Comparison of ENCODE assay signal across 11 cellular contexts in genomic region chr7:542935-543789, GRCh38. TPM values are rescaled to one million over a fixed set of nuclear protein-coding genes. Genes with fewer than 3 reads are reported as not detected.
DNase-seq lines count a peak whose midpoint lies in the region; ATAC-seq and TF ChIP-seq lines count a peak whose summit lies in the region.
"Had no signal": no experiment of that assay in that cellular context is flagged by ENCODE, and none has a peak within 500 bp of the region (broad histone marks: within the 10 kb centered on the region; RNA-seq: fewer than 3 reads in every experiment).

No MANE protein-coding gene starts in this region.

- H3K9me3 Mint-ChIP-seq in activated T-helper 2 cell treated with anti-CD3 and anti-CD28 coated beads, Interferon-gamma antibody, Interleukin-2, Interleukin-4, amounts not matched to agents 10 μg/mL and 5 μg/mL and 100 μg/mL, durations not matched to agents 14 hours and 24 hours and 36 hours, result no peaks in the 10 kb centered on the region

- no peak for TF ChIP-seq CTCF in coronary artery (IDR thresholded peaks at IDR 0.05)

- H3K27me3 Mint-ChIP-seq in activated T-helper 2 cell treated with anti-CD3 and anti-CD28 coated beads, Interferon-gamma antibody, Interleukin-2, Interleukin-4, amounts not matched to agents 10 μg/mL and 5 μg/mL and 100 μg/mL, durations not matched to agents 14 hours and 24 hours and 36 hours (ENCODE audit: low read depth), result no peaks in the 10 kb centered on the region

- H3K27ac ChIP-seq in BLaER1 (no peak overlapping the region), coronary artery (peak overlapping the region; percentile 78 to 92)
- H3K27ac ChIP-seq: KMS-11, VCaP had no signal

- no peak overlapping the region for H3K27ac Mint-ChIP-seq in activated T-helper 2 cell treated with anti-CD3 and anti-CD28 coated beads, Interferon-gamma antibody, Interleukin-2, Interleukin-4, amounts not matched to agents 10 μg/mL and 5 μg/mL and 100 μg/mL, durations not matched to agents 14 hours and 24 hours and 36 hours

- H3K4me1 ChIP-seq in BLaER1, result peaks cover 49% of the 10 kb centered on the region

- H4K20me1 ChIP-seq in BLaER1, result peaks cover 17% of the 10 kb centered on the region; the same call in 1 of the 2 replicates

- intact Hi-C loops in activated T-helper 2 cell treated with anti-CD3 and anti-CD28 coated beads, Interferon-gamma antibody, Interleukin-2, Interleukin-4, amounts not matched to agents 10 μg/mL and 5 μg/mL and 100 μg/mL, durations not matched to agents 14 hours and 24 hours and 36 hours (cut with micrococcal nuclease), result no loop called here

- H3K4me1 Mint-ChIP-seq in activated T-helper 2 cell treated with anti-CD3 and anti-CD28 coated beads, Interferon-gamma antibody, Interleukin-2, Interleukin-4, amounts not matched to agents 10 μg/mL and 5 μg/mL and 100 μg/mL, durations not matched to agents 14 hours and 24 hours and 36 hours (ENCODE audit: low read depth), result peaks cover 3% of the 10 kb centered on the region

- H3K9me3 ChIP-seq in BLaER1, result peaks cover 6% of the 10 kb centered on the region; the same call in 1 of the 2 replicates

- peak overlapping the region; percentile 76 for H3K4me2 ChIP-seq in BLaER1
- H3K4me2 ChIP-seq: KMS-11 had no signal

- peaks cover 14% of the 10 kb centered on the region for H3K27me3 ChIP-seq in BLaER1

- no peaks in the 10 kb centered on the region for H3K36me3 Mint-ChIP-seq in activated T-helper 2 cell treated with anti-CD3 and anti-CD28 coated beads, Interferon-gamma antibody, Interleukin-2, Interleukin-4, amounts not matched to agents 10 μg/mL and 5 μg/mL and 100 μg/mL, durations not matched to agents 14 hours and 24 hours and 36 hours (ENCODE audit: low read depth)

- H3K4me3 Mint-ChIP-seq in activated T-helper 2 cell treated with anti-CD3 and anti-CD28 coated beads, Interferon-gamma antibody, Interleukin-2, Interleukin-4, amounts not matched to agents 10 μg/mL and 5 μg/mL and 100 μg/mL, durations not matched to agents 14 hours and 24 hours and 36 hours (ENCODE audit: low read depth), result no peak overlapping the region

- ATAC-seq in GM21786 (IDR thresholded peaks at IDR 0.05; ENCODE audit: unreplicated experiment), result no peak

- DNase-seq in HT1080 (ENCODE audit: low read depth), result peak; percentile 91
- DNase-seq in coronary artery (ENCODE audit: low spot score), result peak; percentile 90
- peak; percentile 97 for DNase-seq in myocyte (ENCODE audit: low read depth)
- DNase-seq in SK-N-DZ (ENCODE audit: low spot score), result no peak
- DNase-seq in activated T-helper 2 cell treated with anti-CD3 and anti-CD28 coated beads, Interferon-gamma antibody, Interleukin-2, Interleukin-4, amounts not matched to agents 10 μg/mL and 5 μg/mL and 100 μg/mL, durations not matched to agents 14 hours and 24 hours and 36 hours (ENCODE audit: low spot score), result no peak
- DNase-seq in stimulated activated naive CD4-positive, alpha-beta T cell treated with Interleukin-2 at 50 U/mL for 16 hours (lab: John Stamatoyannopoulos, UW), result no peak
- DNase-seq: stimulated activated CD4-positive, alpha-beta T cell treated with anti-CD3 and anti-CD28 coated beads, Interleukin-4, amount 100 ng/mL, for 24 hours had no signal

- H3K4me3 ChIP-seq in BLaER1, result no peak overlapping the region
- H3K4me3 ChIP-seq in coronary artery, result no peak overlapping the region

- H3K9ac ChIP-seq in BLaER1, result no peak overlapping the region; the same call in 1 of the 2 replicates
- H3K9ac ChIP-seq: KMS-11 had no signal

- H3K36me3 ChIP-seq in BLaER1, result no peaks in the 10 kb centered on the region

RNA-seq across cellular contexts. Expression of gene PDGFA, which starts 23.5 kb away (rescaled TPM):
- 21.6 and 23.1 TPM in 2 replicates for total RNA-seq in HT1080 (2014; rRNA removed; shearing (Covaris generic))
- polyA plus RNA-seq in HT1080 (2015; cell fraction: cytosol; rRNA removed), result 16.9 and 17.0 TPM in 2 replicates
- 12.7 and 15.5 TPM in 2 replicates for polyA plus RNA-seq in HT1080 (2015; cell fraction: nucleus; rRNA removed)
- total RNA-seq in myocyte, result 38.6 and 48.4 TPM in 2 replicates
- polyA plus RNA-seq in myocyte (2012), result 46.7 TPM
- not detected in 2 replicates for polyA plus RNA-seq in SK-N-DZ (2014; cell fraction: cytosol; rRNA removed)
- polyA plus RNA-seq in SK-N-DZ (2014; cell fraction: nucleus; rRNA removed), result 0.67 TPM in 1 of 2 replicates, not detected in the other
- total RNA-seq in activated T-helper 2 cell treated with anti-CD3 and anti-CD28 coated beads, Interferon-gamma antibody, Interleukin-2, Interleukin-4, amounts not matched to agents 10 μg/mL and 5 μg/mL and 100 μg/mL, durations not matched to agents 14 hours and 24 hours and 36 hours, result 10.6 and 11.9 TPM in 2 replicates

Comparison
In these comparisons a context has a peak if more than half of its experiments do, and no peak if none do; other contexts are left out.
1. DNase-seq: peak in HT1080 (single experiment), coronary artery (single experiment) and myocyte (single experiment); none in SK-N-DZ (single experiment), activated T-helper 2 cell treated with anti-CD3 and anti-CD28 coated beads, Interferon-gamma antibody, Interleukin-2, Interleukin-4, amounts not matched to agents 10 μg/mL and 5 μg/mL and 100 μg/mL, durations not matched to agents 14 hours and 24 hours and 36 hours (single experiment) and stimulated activated naive CD4-positive, alpha-beta T cell treated with Interleukin-2 at 50 U/mL for 16 hours (single experiment).